In the genomic region with DNA sequence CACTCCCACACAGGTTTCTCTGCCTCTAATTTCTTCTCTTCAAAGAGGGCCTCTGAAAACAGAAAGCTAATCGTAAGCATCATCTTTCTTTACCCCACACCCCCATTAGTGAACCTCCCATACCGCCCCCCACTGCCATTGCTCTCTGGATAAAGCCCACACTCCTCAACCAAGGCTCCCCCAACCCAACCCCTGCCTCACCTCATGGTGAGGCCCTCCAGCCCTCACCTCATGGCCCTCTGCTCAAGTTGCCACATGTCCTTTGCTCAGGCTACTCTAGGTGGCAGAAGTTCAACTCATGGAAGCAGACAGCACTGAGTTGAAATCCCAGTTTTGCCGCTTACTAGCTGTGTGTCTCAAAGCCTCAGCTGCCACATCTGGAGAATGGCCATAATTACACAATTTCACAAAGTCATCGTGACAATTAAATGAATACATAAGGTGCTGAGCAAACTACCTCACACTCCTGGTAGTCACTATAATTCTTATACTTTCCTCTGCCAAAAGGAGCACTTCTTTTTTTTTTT, we compare ENCODE assay signal across 15 cellular contexts. TPM values are rescaled to one million over a fixed set of nuclear protein-coding genes. Genes with fewer than 3 reads are reported as not detected.
DNase-seq lines count a peak whose midpoint lies in the region; ATAC-seq, FAIRE-seq and TF ChIP-seq lines count a peak whose summit lies in the region.
"Had no signal": no experiment of that assay in that cellular context is flagged by ENCODE, and none has a peak within 500 bp of the region (broad histone marks: within the 10 kb centered on the region; RNA-seq: fewer than 3 reads in every experiment).

No MANE protein-coding gene starts in this region.

- H3K36me3 ChIP-seq in bronchial epithelial cell (ENCODE audit: control insufficient read depth, insufficient read depth, low read length), result no peaks in the 10 kb centered on the region
- no peaks in the 10 kb centered on the region for H3K36me3 ChIP-seq in neuronal stem cell (replicated peaks in 1 of 2; ENCODE audit: control insufficient read depth in 2 of 2, insufficient read depth in 2 of 2, low read length in 2 of 2)

- peaks cover 16 to 18% of the 10 kb centered on the region in 2 donors for H3K4me1 ChIP-seq in neuronal stem cell (ENCODE audit: control insufficient read depth in 2 of 2, insufficient read depth in 1 of 2, low read depth in 1 of 2, low read length in 2 of 2)

- no peak overlapping the region for H2BK120ac ChIP-seq in neuronal stem cell (ENCODE audit: low read depth, low read length)

- H3K14ac ChIP-seq in neuronal stem cell (ENCODE audit: low read length), result no peak overlapping the region

- H4K91ac ChIP-seq in neuronal stem cell (ENCODE audit: low read depth, low read length, poor library complexity), result no peak overlapping the region

- intact Hi-C loops in Calu3 (cut with micrococcal nuclease; ENCODE audit: unreplicated experiment), result no loop called here

- peak overlapping the region; percentile 74 for H2AK5ac ChIP-seq in neuronal stem cell (ENCODE audit: low read depth, low read length)

- no peak overlapping the region for H3K4me3 Mint-ChIP-seq in Calu3 (ENCODE audit: low read depth, unreplicated experiment)
- H3K4me3 Mint-ChIP-seq: activated naive CD8-positive, alpha-beta T cell treated with anti-CD3 and anti-CD28 coated beads, Interleukin-2, amount 10 ng/mL, durations not matched to agents 7 days and 5 days; effector memory CD8-positive, alpha-beta T cell; natural killer cell treated with Interleukin-12 subunit alpha and Interleukin-12 subunit beta and Interleukin-15 and Interleukin-18, amount 100 ng/mL, for 72 hours had no signal

- H3K36me3 Mint-ChIP-seq in Calu3 (ENCODE audit: insufficient read depth, unreplicated experiment), result no peaks in the 10 kb centered on the region
- H3K36me3 Mint-ChIP-seq: activated naive CD8-positive, alpha-beta T cell treated with anti-CD3 and anti-CD28 coated beads, Interleukin-2, amount 10 ng/mL, durations not matched to agents 7 days and 5 days; natural killer cell treated with Interleukin-12 subunit alpha and Interleukin-12 subunit beta and Interleukin-15 and Interleukin-18, amount 100 ng/mL, for 72 hours had no signal

- H3K4me3 ChIP-seq in LNCaP clone FGC (ENCODE audit: low read depth, low read length), result no peak overlapping the region
- no peak overlapping the region for H3K4me3 ChIP-seq in bronchial epithelial cell (ENCODE audit: low read depth, low read length)
- no peak overlapping the region for H3K4me3 ChIP-seq in neuronal stem cell (ENCODE audit: low read length in 2 of 2)

- H2BK5ac ChIP-seq in neuronal stem cell (ENCODE audit: low read length), result no peak overlapping the region

- no CpG with 5 or more reads among the region's 4 CpGs for WGBS in neuronal stem cell (ENCODE audit: extremely low coverage in 2 of 2, insufficient read length in 2 of 2, insufficient replicate concordance in 1 of 2), 2 donors

- no peak overlapping the region for H3K27ac Mint-ChIP-seq in Calu3 (ENCODE audit: unreplicated experiment)
- H3K27ac Mint-ChIP-seq: activated naive CD8-positive, alpha-beta T cell treated with anti-CD3 and anti-CD28 coated beads, Interleukin-2, amount 10 ng/mL, durations not matched to agents 7 days and 5 days; natural killer cell treated with Interleukin-12 subunit alpha and Interleukin-12 subunit beta and Interleukin-15 and Interleukin-18, amount 100 ng/mL, for 72 hours had no signal

- no peak overlapping the region for H2AFZ ChIP-seq in neuronal stem cell (ENCODE audit: low read length)

- no peak overlapping the region for H3K9ac ChIP-seq in neuronal stem cell (ENCODE audit: low read depth, low read length, poor library complexity)

- H3K4me1 Mint-ChIP-seq in Calu3 (ENCODE audit: low read depth, unreplicated experiment), result no peaks in the 10 kb centered on the region

- CTCF ChIA-PET in Calu3 (lab: Charles Lee), result interaction anchor here (0.6 kb wide), 1 partner anchor 696 kb away, joined by 3 read pairs; no protein-coding TSS in a partner anchor

- H2BK15ac ChIP-seq in neuronal stem cell (ENCODE audit: low read length), result peak overlapping the region; percentile 15

- no peak overlapping the region for H3K4ac ChIP-seq in neuronal stem cell (ENCODE audit: low read length)

- BruUV-seq in Calu3 (replicated peaks; lab: Mats Ljungman, UMichigan), result no TSS peak

- peak; percentile 53 for DNase-seq in DMS53 (lab: John Stamatoyannopoulos, UW)
- no peak for DNase-seq in DMS53 treated with DMSO at 0.1 percent for 48 hours (lab: John Stamatoyannopoulos, UW; ENCODE audit: unreplicated experiment)
- peak; percentile 51 for DNase-seq in LNCaP clone FGC (ENCODE audit: low read depth)
- DNase-seq in bronchial epithelial cell (ENCODE audit: low read depth), result peak; percentile 48
- no peak for DNase-seq in neuronal stem cell (ENCODE audit: low spot score)
- no peak for DNase-seq in cerebellum (ENCODE audit: low spot score)
- DNase-seq in Calu3, result no peak
- DNase-seq: activated CD4-positive, alpha-beta T cell treated with anti-CD3 and anti-CD28 coated beads, Interleukin-2, amount 50 U/mL, for 1 hour; activated naive CD8-positive, alpha-beta T cell treated with anti-CD3 and anti-CD28 coated beads, Interleukin-2, amount 10 ng/mL, durations not matched to agents 7 days and 5 days; effector memory CD8-positive, alpha-beta T cell; NCI-H1694 treated with DMSO at 0.1 percent for 48 hours; stimulated activated CD4-positive, alpha-beta T cell treated with anti-CD3 and anti-CD28 coated beads, Interleukin-15, amount 100 ng/mL, for 24 hours; stimulated activated naive CD4-positive, alpha-beta T cell treated with Interleukin-2 at 50 U/mL for 16 hours had no signal

- no peak overlapping the region for H2BK12ac ChIP-seq in neuronal stem cell (ENCODE audit: low read length)

- no peaks in the 10 kb centered on the region for H3K9me3 Mint-ChIP-seq in Calu3 (ENCODE audit: low read depth, unreplicated experiment)
- H3K9me3 Mint-ChIP-seq: activated naive CD8-positive, alpha-beta T cell treated with anti-CD3 and anti-CD28 coated beads, Interleukin-2, amount 10 ng/mL, durations not matched to agents 7 days and 5 days; effector memory CD8-positive, alpha-beta T cell; natural killer cell treated with Interleukin-12 subunit alpha and Interleukin-12 subunit beta and Interleukin-15 and Interleukin-18, amount 100 ng/mL, for 72 hours had no signal

- H3K27me3 ChIP-seq in bronchial epithelial cell (ENCODE audit: control insufficient read depth, insufficient read depth, low read length) (no peaks in the 10 kb centered on the region), neuronal stem cell (ENCODE audit: control insufficient read depth in 3 of 3, insufficient read depth in 3 of 3, low read depth in 1 of 3, low read length in 3 of 3) (no peaks in the 10 kb centered on the region)

- FAIRE-seq in bronchial epithelial cell (lab: Jason Lieb, UNC), result no peak

- H3K18ac ChIP-seq in neuronal stem cell (ENCODE audit: low read length), result no peak overlapping the region

- no peaks in the 10 kb centered on the region for H3K9me3 ChIP-seq in neuronal stem cell (replicated peaks in 1 of 2; ENCODE audit: control insufficient read depth in 2 of 2, insufficient read depth in 1 of 2, low read depth in 1 of 2, low read length in 2 of 2)

- H3K27ac ChIP-seq in neuronal stem cell (replicated peaks; ENCODE audit: low read length), result no peak overlapping the region

- ATAC-seq in GM21423 (IDR thresholded peaks at IDR 0.05; ENCODE audit: unreplicated experiment), result no peak
- ATAC-seq: effector memory CD8-positive, alpha-beta T cell; natural killer cell treated with Interleukin-12 subunit alpha and Interleukin-12 subunit beta and Interleukin-15 and Interleukin-18, amount 100 ng/mL, for 72 hours had no signal

- H4K8ac ChIP-seq in neuronal stem cell (ENCODE audit: low read depth, low read length), result no peak overlapping the region

- no peaks in the 10 kb centered on the region for H3K27me3 Mint-ChIP-seq in Calu3 (ENCODE audit: unreplicated experiment)
- H3K27me3 Mint-ChIP-seq: effector memory CD8-positive, alpha-beta T cell; natural killer cell treated with Interleukin-12 subunit alpha and Interleukin-12 subunit beta and Interleukin-15 and Interleukin-18, amount 100 ng/mL, for 72 hours had no signal

- TF ChIP-seq CTCF in LNCaP clone FGC (IDR thresholded peaks at IDR 0.05; ENCODE audit: control insufficient read depth, extremely low read depth, insufficient read depth), result peak; percentile 36
- TF ChIP-seq CTCF in bronchial epithelial cell (IDR thresholded peaks at IDR 0.05; ENCODE audit: insufficient read depth, low read length, severe bottlenecking), result peak; percentile 22
- TF ChIP-seq CTCF in Calu3 (IDR thresholded peaks at IDR 0.05; ENCODE audit: unreplicated experiment), result no peak

- H3K4me2 ChIP-seq in neuronal stem cell (ENCODE audit: insufficient read depth, low read length, poor library complexity, severe bottlenecking), result no peak overlapping the region

- no peaks in the 10 kb centered on the region for H3K79me1 ChIP-seq in neuronal stem cell (ENCODE audit: low read depth, low read length)

- no peak overlapping the region for H3K23ac ChIP-seq in neuronal stem cell (ENCODE audit: low read depth, low read length, poor library complexity)

RNA-seq across cellular contexts. Expression of a gene that starts 18.2 kb away (rescaled TPM):
- total RNA-seq in bronchial epithelial cell (22.1 and 38.3 TPM in 2 replicates), cerebellum (15.2 TPM), Calu3 (2022) (79.5 and 84.2 TPM in 2 replicates)
- polyA plus RNA-seq in neuronal stem cell (2013, experiment 1 of 2), result 44.1 TPM
- 45.8 TPM for polyA plus RNA-seq in neuronal stem cell (2013, experiment 2 of 2)

Comparison
In these comparisons a context has a peak if more than half of its experiments do, and no peak if none do; other contexts are left out.
1. DNase-seq: peak in DMS53 (single experiment), LNCaP clone FGC (single experiment) and bronchial epithelial cell (single experiment); none in DMS53 treated with DMSO at 0.1 percent for 48 hours (single experiment), neuronal stem cell (single experiment), cerebellum (single experiment) and Calu3 (single experiment).